In the genomic region with DNA sequence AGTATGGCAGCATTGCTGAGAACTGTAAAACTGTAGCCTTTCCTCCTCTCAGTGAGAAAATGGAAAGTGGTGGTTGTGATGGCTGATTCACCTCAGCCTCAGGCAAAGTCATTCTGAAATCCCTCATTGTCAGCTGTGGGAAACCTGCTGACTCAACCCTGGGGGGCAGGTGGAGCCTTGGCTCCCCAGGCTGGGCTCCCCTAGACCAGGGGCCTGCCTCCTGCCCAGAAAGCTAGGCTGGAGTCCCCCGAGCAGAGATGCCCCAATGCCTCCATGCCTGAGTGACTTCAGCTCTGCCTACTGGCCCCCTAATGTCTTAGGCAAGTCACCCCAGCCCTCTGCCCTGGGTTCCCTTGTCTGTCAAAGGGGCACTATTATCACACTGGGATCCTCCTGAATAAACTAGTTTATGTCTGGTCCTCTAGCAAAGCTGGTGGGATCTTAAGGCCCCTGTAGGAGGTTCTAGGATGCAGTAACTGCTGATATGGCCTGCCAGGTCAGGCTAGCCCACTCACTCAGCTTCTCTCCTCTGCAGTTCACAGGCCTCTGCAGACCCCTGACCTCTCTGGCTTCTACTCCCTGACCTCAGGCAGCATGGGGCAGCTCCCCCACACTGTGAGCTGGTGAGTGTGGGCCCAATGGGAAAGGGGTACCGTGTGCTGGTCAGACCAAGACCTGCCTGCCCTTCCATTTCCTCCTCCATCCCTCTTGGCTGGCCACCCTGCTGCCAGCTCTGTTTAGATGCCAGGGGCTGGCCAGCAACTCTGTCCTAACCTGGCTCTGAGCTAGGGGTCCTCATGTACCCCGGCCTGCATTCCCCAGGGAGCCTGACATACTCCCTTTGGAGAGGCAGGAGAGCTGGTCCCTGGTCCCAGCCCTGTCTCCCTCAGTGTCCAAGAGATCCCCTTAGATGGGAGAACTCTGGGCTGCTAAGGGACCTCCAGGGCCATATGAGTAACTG, we compare ENCODE assay signal across 8 cellular contexts. TPM values are rescaled to one million over a fixed set of nuclear protein-coding genes. Genes with fewer than 3 reads are reported as not detected.
DNase-seq lines count a peak whose midpoint lies in the region; ATAC-seq lines count a peak whose summit lies in the region.

No MANE protein-coding gene starts in this region.

- peak in 1 of 5 donors; percentile 50 for DNase-seq in CD8-positive, alpha-beta memory T cell
- DNase-seq in HT1080 (ENCODE audit: low read depth) = peak; percentile 80
- DNase-seq in activated effector memory CD4-positive, alpha-beta T cell treated with Interleukin-2 at 50 U/mL for 16 hours = peak; percentile 16
- no peak for DNase-seq in naive B cell
- no peak for DNase-seq in kidney glomerular epithelial cell (lab: John Stamatoyannopoulos, UW)
- no peak for DNase-seq in NCI-H748 (lab: John Stamatoyannopoulos, UW; ENCODE audit: unreplicated experiment)
- no peak for DNase-seq in D341Med (ENCODE audit: low spot score)

- peaks cover 10 to 96% (median 24%) of the 10 kb centered on the region in 3 donors for H3K36me3 Mint-ChIP-seq in CD8-positive, alpha-beta memory T cell
- peaks cover 3 to 13% of the 10 kb centered on the region in 2 donors for H3K36me3 Mint-ChIP-seq in naive B cell

- peak overlapping the region; percentile 20 for H3K27ac ChIP-seq in CD8-positive, alpha-beta memory T cell (ENCODE audit: low read depth, low read length)

- no peak overlapping the region for H3K4me3 ChIP-seq in CD8-positive, alpha-beta memory T cell (ENCODE audit: low read length)

- H3K27ac Mint-ChIP-seq in CD8-positive, alpha-beta memory T cell = peak overlapping the region; percentile 86 to 100 (median 96)
- H3K27ac Mint-ChIP-seq in naive B cell = peak overlapping the region in 5 of 6 donors; percentile 58 to 97 (median 70)

- H3K27me3 ChIP-seq in CD8-positive, alpha-beta memory T cell (ENCODE audit: insufficient read depth, low read length, poor library complexity, severe bottlenecking) = no peaks in the 10 kb centered on the region

- ATAC-seq in GM21381 (IDR thresholded peaks at IDR 0.05; ENCODE audit: unreplicated experiment) = peak; percentile 70
- ATAC-seq in naive B cell (ENCODE audit: low read depth in 2 of 2) = no peak

- no peaks in the 10 kb centered on the region for H3K27me3 Mint-ChIP-seq in CD8-positive, alpha-beta memory T cell
- H3K27me3 Mint-ChIP-seq in naive B cell = no peaks in the 10 kb centered on the region

- peaks cover 77% of the 10 kb centered on the region for H3K4me1 ChIP-seq in CD8-positive, alpha-beta memory T cell (ENCODE audit: insufficient read depth, low read length)

- peaks cover 72 to 98% (median 91%) of the 10 kb centered on the region in 3 donors for H3K4me1 Mint-ChIP-seq in CD8-positive, alpha-beta memory T cell
- peaks cover 28 to 49% (median 47%) of the 10 kb centered on the region in 3 donors for H3K4me1 Mint-ChIP-seq in naive B cell

- CTCF ChIA-PET in CD8-positive, alpha-beta memory T cell (lab: Charles Lee) = interaction anchor here (0.8 to 26.0 kb wide), 5 partner anchors 9 to 159 kb away, joined by 3 to 429 read pairs (median 8); no protein-coding TSS in a partner anchor

- POLR2A ChIA-PET in CD8-positive, alpha-beta memory T cell (lab: Charles Lee) = interaction anchor here (0.8 to 5.3 kb wide), 12 partner anchors 8 to 99 kb away, joined by 3 to 48 read pairs (median 8); partner anchors contain the start of gene TCF7

- H3K36me3 ChIP-seq in CD8-positive, alpha-beta memory T cell (ENCODE audit: insufficient read depth, low read length) = peaks cover 84% of the 10 kb centered on the region

- H3K4me3 Mint-ChIP-seq in CD8-positive, alpha-beta memory T cell = peak overlapping the region in 5 of 7 donors; percentile 11 to 49 (median 28)
- peak overlapping the region in 1 of 8 donors; percentile 32 for H3K4me3 Mint-ChIP-seq in naive B cell

- H3K9me3 ChIP-seq in CD8-positive, alpha-beta memory T cell (ENCODE audit: low read length) = no peaks in the 10 kb centered on the region

- no peaks in the 10 kb centered on the region for H3K9me3 Mint-ChIP-seq in CD8-positive, alpha-beta memory T cell
- no peaks in the 10 kb centered on the region for H3K9me3 Mint-ChIP-seq in naive B cell

RNA-seq across cellular contexts. Expression of gene TCF7, which starts 24.2 kb away (rescaled TPM):
- total RNA-seq in CD8-positive, alpha-beta memory T cell = 10 to 100 TPM; 85.2 to 89.7 TPM
- polyA plus RNA-seq in CD8-positive, alpha-beta memory T cell = 344 TPM
- total RNA-seq in HT1080 (2014; rRNA removed; shearing (Covaris generic)) = not detected in 2 replicates
- polyA plus RNA-seq in HT1080 (2015; cell fraction: cytosol; rRNA removed) = 0.20 and 0.76 TPM in 2 replicates
- polyA plus RNA-seq in HT1080 (2015; cell fraction: nucleus; rRNA removed) = 0.31 TPM in 1 of 2 replicates, not detected in the other
- polyA plus RNA-seq in naive B cell (ENCODE audit: low read depth in 6 of 6) = 1 to 10 TPM in 5 of 6 donors, under 1 TPM in 1; 0.34 to 3.7 (median 2.4) TPM

RNA-seq across cellular contexts. Expression of gene SKP1, which starts 38.1 kb away (rescaled TPM):
- 100 to 1,000 TPM; 264 to 280 TPM for total RNA-seq in CD8-positive, alpha-beta memory T cell
- polyA plus RNA-seq in CD8-positive, alpha-beta memory T cell = 1,187 TPM
- total RNA-seq in HT1080 (2014; rRNA removed; shearing (Covaris generic)) = 235 and 289 TPM in 2 replicates
- 642 and 740 TPM in 2 replicates for polyA plus RNA-seq in HT1080 (2015; cell fraction: cytosol; rRNA removed)
- polyA plus RNA-seq in HT1080 (2015; cell fraction: nucleus; rRNA removed) = 403 and 485 TPM in 2 replicates
- 1,000 to 10,000 TPM; 1,058 to 1,567 (median 1,113) TPM for polyA plus RNA-seq in naive B cell (ENCODE audit: low read depth in 6 of 6)

Comparison
In these comparisons a context has a peak if more than half of its experiments do, and no peak if none do; other contexts are left out.
1. DNase-seq: peak in HT1080 (single experiment) and activated effector memory CD4-positive, alpha-beta T cell treated with Interleukin-2 at 50 U/mL for 16 hours (single experiment); none in naive B cell (single experiment), kidney glomerular epithelial cell (single experiment), NCI-H748 (single experiment) and D341Med (single experiment).
2. RNA of gene TCF7, which starts 24.2 kb away (total RNA-seq): 85.2 to 89.7 TPM in CD8-positive, alpha-beta memory T cell; not detected in HT1080; every median in the first group is over 10 times any median in the second.